In genomic region chr9:33750307-33750838, GRCh38 we compare ENCODE assay signal across 10 cellular contexts. TPM values are rescaled to one million over a fixed set of nuclear protein-coding genes. Genes with fewer than 3 reads are reported as not detected.
A peak's percentile ranks its signal among the peaks of the same experiment; 100 is the strongest.
DNase-seq lines count a peak whose midpoint lies in the region; ATAC-seq and TF ChIP-seq lines count a peak whose summit lies in the region.
"Had no signal": no experiment of that assay in that cellular context is flagged by ENCODE, and none has a peak within 500 bp of the region (broad histone marks: within the 10 kb centered on the region; RNA-seq: fewer than 3 reads in every experiment).

No MANE protein-coding gene starts in this region.

- intact Hi-C loops in aorta (cut with DNase I), result no loop called here

- in situ Hi-C loops in ACHN (cut with HindIII; ENCODE audit: low pct_ligation_motif_present, low pct_unique_long_range_greater_than_20kb, low sequenced_read_pairs) (no loop called here), brain microvascular endothelial cell (cut with HindIII; ENCODE audit: low pct_ligation_motif_present, low sequenced_read_pairs) (no loop called here)

- peak; percentile 18 for DNase-seq in ACHN
- DNase-seq in HFF-Myc (ENCODE audit: extremely low read depth, low read depth), result no peak
- DNase-seq in brain microvascular endothelial cell, result peak; percentile 25
- no peak for DNase-seq in aorta
- no peak for DNase-seq in NCI-H1048 (lab: John Stamatoyannopoulos, UW)
- DNase-seq in effector CD4-positive, alpha-beta T cell, result no peak
- DNase-seq: stimulated activated CD4-positive, alpha-beta T cell treated with anti-CD3 and anti-CD28 coated beads, Interleukin-4, amount 100 ng/mL, for 4 hours had no signal

- TF ChIP-seq CTCF in HFF-Myc (IDR thresholded peaks at IDR 0.05; ENCODE audit: low read depth, low read length, missing control alignments) (no peak), brain microvascular endothelial cell (IDR thresholded peaks at IDR 0.05; ENCODE audit: low read depth, low read length, missing control alignments) (no peak)

- H3K27me3 ChIP-seq in brain microvascular endothelial cell (replicated peaks), result no peaks in the 10 kb centered on the region
- H3K27me3 ChIP-seq in iPS-20b (ENCODE audit: insufficient read depth, low read length), result peaks cover 42% of the 10 kb centered on the region; the same call in 1 of the 2 replicates
- H3K27me3 ChIP-seq in aorta (ENCODE audit: control insufficient read depth in 1 of 2, insufficient read depth in 2 of 2, low read length in 1 of 2), result peaks cover 0 to 2% of the 10 kb centered on the region in 2 donors

- H3K9ac ChIP-seq in iPS-20b (ENCODE audit: low read depth, low read length), result no peak overlapping the region

- peak overlapping the region; percentile 57 for H3K4me3 ChIP-seq in HFF-Myc (replicated peaks; ENCODE audit: low read depth, low read length)
- H3K4me3 ChIP-seq in brain microvascular endothelial cell (ENCODE audit: low read depth, low read length), result peak overlapping the region; percentile 58
- H3K4me3 ChIP-seq in iPS-20b (ENCODE audit: low read length), result peak overlapping the region; percentile 60; the same call in 1 of the 2 replicates
- H3K4me3 ChIP-seq in aorta (ENCODE audit: low read length in 2 of 2), result no peak overlapping the region

- H3K9me3 ChIP-seq in iPS-20b (ENCODE audit: insufficient read depth, low read depth, low read length), result no peaks in the 10 kb centered on the region
- no peaks in the 10 kb centered on the region for H3K9me3 ChIP-seq in aorta (ENCODE audit: control insufficient read depth, low read length)

- H3K4me1 ChIP-seq in iPS-20b (ENCODE audit: insufficient read depth, low read length) (no peaks in the 10 kb centered on the region), aorta (ENCODE audit: control insufficient read depth in 1 of 2, insufficient read depth in 2 of 2, low read length in 2 of 2) (no peaks in the 10 kb centered on the region)

- H3K27ac ChIP-seq in brain microvascular endothelial cell, result no peak overlapping the region
- no peak overlapping the region for H3K27ac ChIP-seq in iPS-20b (ENCODE audit: low read length)
- H3K27ac ChIP-seq in aorta (ENCODE audit: low read depth in 1 of 2, low read length in 2 of 2), result no peak overlapping the region

- H3K36me3 ChIP-seq in brain microvascular endothelial cell (replicated peaks), result no peaks in the 10 kb centered on the region
- H3K36me3 ChIP-seq in iPS-20b (ENCODE audit: insufficient read depth, low read depth, low read length), result no peaks in the 10 kb centered on the region
- no peaks in the 10 kb centered on the region for H3K36me3 ChIP-seq in aorta (ENCODE audit: control insufficient read depth in 1 of 2, insufficient read depth in 2 of 2, low read length in 1 of 2)

- ATAC-seq in aorta (ENCODE audit: low FRiP score), result no peak
- no peak for ATAC-seq in GM21515 (IDR thresholded peaks at IDR 0.05; ENCODE audit: unreplicated experiment)

- WGBS in aorta, 2 donors, result 4% methylated on average over 26 to 35 of the region's 35 CpGs

RNA-seq across cellular contexts. Expression of gene PRSS3, which starts 45.0 kb away (rescaled TPM):
- not detected for total RNA-seq in aorta
- polyA plus RNA-seq in aorta, result 10 to 100 TPM in 1 of 2 donors, 1 to 10 TPM in 1; 2.0 to 59.5 TPM
- total RNA-seq: SK-MEL-5 had no signal

Comparison
In these comparisons a context has a peak if more than half of its experiments do, and no peak if none do; other contexts are left out.
1. DNase-seq: peak in ACHN (single experiment) and brain microvascular endothelial cell (single experiment); none in HFF-Myc (single experiment), aorta (0 of 2), NCI-H1048 (single experiment) and effector CD4-positive, alpha-beta T cell (single experiment).
2. H3K4me3 ChIP-seq: peak in HFF-Myc (single experiment), brain microvascular endothelial cell (single experiment) and iPS-20b (single experiment); none in aorta (0 of 2).